Comparison of ENCODE assay signal across 8 cellular contexts in the genomic region with DNA sequence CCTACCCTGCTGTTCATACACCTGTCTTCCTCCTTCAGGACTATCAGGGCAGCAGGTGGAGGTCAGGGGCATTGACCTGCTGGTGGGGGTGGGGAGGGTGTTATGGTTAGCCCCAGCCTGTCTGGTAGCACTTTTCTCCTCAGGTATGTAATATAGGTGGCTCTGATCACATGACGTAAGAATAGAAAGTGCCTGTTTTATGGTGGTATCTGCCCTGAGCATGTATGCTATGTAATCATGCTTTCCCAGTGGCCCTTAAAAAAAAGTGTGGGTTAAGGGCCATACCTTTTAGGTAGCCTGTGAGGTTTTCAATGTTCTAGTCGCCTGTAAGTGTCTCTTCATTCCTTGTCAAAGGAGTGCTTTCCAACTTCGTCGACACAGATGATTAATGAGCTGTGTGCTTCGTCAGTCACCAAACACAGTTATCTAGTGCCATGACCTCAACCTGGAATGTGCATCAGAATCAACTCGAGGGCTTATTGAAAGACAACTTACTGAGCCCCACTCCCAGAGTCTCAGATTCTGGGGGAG.
A peak's percentile ranks its signal among the peaks of the same experiment; 100 is the strongest.
DNase-seq lines count a peak whose midpoint lies in the region; ATAC-seq and TF ChIP-seq lines count a peak whose summit lies in the region.
"Had no signal": no experiment of that assay in that cellular context is flagged by ENCODE, and none has a peak within 500 bp of the region (broad histone marks: within the 10 kb centered on the region; RNA-seq: fewer than 3 reads in every experiment).

No MANE protein-coding gene starts in this region.

- H3K27ac Mint-ChIP-seq in HFFc6, result no peak overlapping the region

- no peaks in the 10 kb centered on the region for H3K79me2 ChIP-seq in KMS-11 (ENCODE audit: insufficient read depth, low read depth)

- no peak for TF ChIP-seq EP300 in stomach (IDR thresholded peaks at IDR 0.05)

- intact Hi-C loops in adrenal gland (cut with DNase I), result no loop called here
- intact Hi-C loops in stomach (cut with DNase I; ENCODE audit: low total_unique reads), result no loop called here

- H3K27ac ChIP-seq in KMS-11, result peak overlapping the region; percentile 65; the same call in 1 of the 2 replicates
- peak overlapping the region; percentile 54 to 90 (median 81) for H3K27ac ChIP-seq in adrenal gland
- peak overlapping the region; percentile 82 to 93 (median 88) for H3K27ac ChIP-seq in stomach

- H3K4me1 ChIP-seq in KMS-11 (ENCODE audit: low read depth, poor library complexity, severe bottlenecking) (peaks cover 54% of the 10 kb centered on the region), adrenal gland (replicated peaks in 1 of 2) (peaks cover 29 to 58% of the 10 kb centered on the region in 2 donors), stomach (peaks cover 45 to 66% (median 57%) of the 10 kb centered on the region in 4 donors)

- WGBS in adrenal gland, 4 donors, result 38 to 55% (median 46%) methylated on average over 6 of the region's 6 CpGs
- WGBS in stomach, 5 donors, result 20 to 47% (median 40%) methylated on average over 6 of the region's 6 CpGs

- no peak for TF ChIP-seq CTCF in KMS-11 (conservative IDR thresholded peaks at IDR 0.05; ENCODE audit: low read depth, low read length)
- no peak for TF ChIP-seq CTCF in adrenal gland (IDR thresholded peaks at IDR 0.05)
- no peak for TF ChIP-seq CTCF in stomach (IDR thresholded peaks at IDR 0.05)
- TF ChIP-seq CTCF in HFFc6 (IDR thresholded peaks at IDR 0.05), result no peak

- no peak overlapping the region for H3K4me3 Mint-ChIP-seq in HFFc6

- H3K9me3 ChIP-seq in adrenal gland (replicated peaks in 1 of 3), result no peaks in the 10 kb centered on the region
- H3K9me3 ChIP-seq in stomach, result no peaks in the 10 kb centered on the region
- H3K9me3 ChIP-seq: HAP-1 had no signal

- DNase-seq in adrenal gland (peak in 4 of 7 donors; percentile 33 to 50 (median 37)), kidney tubule cell (ENCODE audit: low spot score) (peak; percentile 61), stomach (no peak), HFFc6 (no peak)

- H3K36me3 ChIP-seq in KMS-11 (ENCODE audit: insufficient read depth) (no peaks in the 10 kb centered on the region), adrenal gland (replicated peaks in 1 of 2) (peaks cover 0 to 35% of the 10 kb centered on the region in 2 donors), stomach (peaks cover 22 to 52% (median 48%) of the 10 kb centered on the region in 4 donors)

- peak overlapping the region; percentile 94 for H3K4me2 ChIP-seq in KMS-11

- H4K20me1 ChIP-seq in KMS-11 (ENCODE audit: insufficient read depth), result no peaks in the 10 kb centered on the region

- peaks cover 14% of the 10 kb centered on the region for H3K36me3 Mint-ChIP-seq in HFFc6 (ENCODE audit: low read depth)

- TF ChIP-seq POLR2A in adrenal gland (IDR thresholded peaks at IDR 0.05) (no peak), stomach (IDR thresholded peaks at IDR 0.05) (no peak)

- H3K27me3 Mint-ChIP-seq in HFFc6 (ENCODE audit: insufficient read depth), result peaks cover 2% of the 10 kb centered on the region; the same call in 1 of the 2 replicates

- peaks cover 50% of the 10 kb centered on the region for H3K4me1 Mint-ChIP-seq in HFFc6 (ENCODE audit: low read depth)

- H2AFZ ChIP-seq in KMS-11 (ENCODE audit: low read depth), result no peak overlapping the region

- H3K9me3 Mint-ChIP-seq in HFFc6, result no peaks in the 10 kb centered on the region

- H3K9ac ChIP-seq in KMS-11, result no peak overlapping the region

- H3K27me3 ChIP-seq in KMS-11 (ENCODE audit: insufficient read depth, low read depth), result no peaks in the 10 kb centered on the region
- no peaks in the 10 kb centered on the region for H3K27me3 ChIP-seq in adrenal gland
- no peaks in the 10 kb centered on the region for H3K27me3 ChIP-seq in stomach

- ATAC-seq in GM21825 (IDR thresholded peaks at IDR 0.05; ENCODE audit: unreplicated experiment) (no peak), GM19023 (IDR thresholded peaks at IDR 0.05; ENCODE audit: unreplicated experiment) (no peak)

- H3K4me3 ChIP-seq in KMS-11 (IDR thresholded peaks at IDR 0.05; ENCODE audit: insufficient read depth, low read depth, low read length) (no peak overlapping the region), adrenal gland (no peak overlapping the region), stomach (peak overlapping the region in 1 of 4 donors; percentile 8)
- H3K4me3 ChIP-seq: HAP-1 had no signal

Comparison
In these comparisons a context has a peak if more than half of its experiments do, and no peak if none do; other contexts are left out.
1. DNase-seq: peak in adrenal gland (4 of 7) and kidney tubule cell (single experiment); none in stomach (single experiment) and HFFc6 (single experiment).
2. Peak in every context shown above with its lines, with median percentiles within 50 percentile points of each other: H3K27ac ChIP-seq.